In genomic region chr2:73269686-73270465, GRCh38 we compare ENCODE assay signal across 9 cellular contexts. TPM values are rescaled to one million over a fixed set of nuclear protein-coding genes. Genes with fewer than 3 reads are reported as not detected.
A peak's percentile ranks its signal among the peaks of the same experiment; 100 is the strongest.
DNase-seq lines count a peak whose midpoint lies in the region; ATAC-seq and TF ChIP-seq lines count a peak whose summit lies in the region.
"Had no signal": no experiment of that assay in that cellular context is flagged by ENCODE, and none has a peak within 500 bp of the region (broad histone marks: within the 10 kb centered on the region; RNA-seq: fewer than 3 reads in every experiment).

No MANE protein-coding gene starts in this region.

- H3K9me3 Mint-ChIP-seq in activated naive CD8-positive, alpha-beta T cell treated with anti-CD3 and anti-CD28 coated beads for 36 hours: no peaks in the 10 kb centered on the region

- no peak overlapping the region for H3K27ac Mint-ChIP-seq in activated naive CD8-positive, alpha-beta T cell treated with anti-CD3 and anti-CD28 coated beads for 36 hours

- peaks cover 0 to 2% of the 10 kb centered on the region in 2 donors for H3K27me3 ChIP-seq in mucosa of rectum (ENCODE audit: control insufficient read depth in 2 of 2, insufficient read depth in 2 of 2, low read length in 2 of 2)
- peaks cover 70% of the 10 kb centered on the region for H3K27me3 ChIP-seq in gastroesophageal sphincter

- no peaks in the 10 kb centered on the region for H3K36me3 ChIP-seq in mucosa of rectum (ENCODE audit: control insufficient read depth in 2 of 2, insufficient read depth in 2 of 2, low read length in 2 of 2)
- H3K36me3 ChIP-seq in gastroesophageal sphincter: no peaks in the 10 kb centered on the region

- peaks cover 30% of the 10 kb centered on the region for H3K36me3 Mint-ChIP-seq in activated naive CD8-positive, alpha-beta T cell treated with anti-CD3 and anti-CD28 coated beads for 36 hours

- no peak for TF ChIP-seq CTCF in gastroesophageal sphincter (IDR thresholded peaks at IDR 0.05)

- ATAC-seq in HG02623 (IDR thresholded peaks at IDR 0.05; ENCODE audit: unreplicated experiment) (peak; percentile 21), gastroesophageal sphincter (no peak), HG03196 (IDR thresholded peaks at IDR 0.05; ENCODE audit: unreplicated experiment) (no peak)

- peaks cover 17% of the 10 kb centered on the region for H3K4me1 Mint-ChIP-seq in activated naive CD8-positive, alpha-beta T cell treated with anti-CD3 and anti-CD28 coated beads for 36 hours

- in situ Hi-C loops in G401 (cut with HindIII; ENCODE audit: low sequenced_read_pairs): no loop called here

- TF ChIP-seq POLR2A in gastroesophageal sphincter (IDR thresholded peaks at IDR 0.05): no peak

- peak overlapping the region; percentile 60 for H3K4me3 Mint-ChIP-seq in activated naive CD8-positive, alpha-beta T cell treated with anti-CD3 and anti-CD28 coated beads for 36 hours

- H3K27me3 Mint-ChIP-seq in activated naive CD8-positive, alpha-beta T cell treated with anti-CD3 and anti-CD28 coated beads for 36 hours: no peaks in the 10 kb centered on the region

- H3K4me3 ChIP-seq in mucosa of rectum (ENCODE audit: low read length in 2 of 2) (peak overlapping the region; percentile 53 to 65), gastroesophageal sphincter (peak overlapping the region in 1 of 2 donors; percentile 33)

- no peaks in the 10 kb centered on the region for H3K9me3 ChIP-seq in mucosa of rectum (ENCODE audit: control insufficient read depth in 2 of 2, low read length in 2 of 2)
- peaks cover 0 to 10% (median 0%) of the 10 kb centered on the region in 3 donors for H3K9me3 ChIP-seq in gastroesophageal sphincter

- H3K4me1 ChIP-seq in mucosa of rectum (ENCODE audit: control insufficient read depth in 2 of 2, insufficient read depth in 2 of 2, low read length in 2 of 2) (peaks cover 5 to 8% of the 10 kb centered on the region in 2 donors), gastroesophageal sphincter (peaks cover 0 to 17% (median 4%) of the 10 kb centered on the region in 3 donors)

- peak; percentile 36 for DNase-seq in G401 (ENCODE audit: low spot score)
- no peak for DNase-seq in activated naive CD8-positive, alpha-beta T cell treated with anti-CD3 and anti-CD28 coated beads for 36 hours
- DNase-seq in NCI-H2196 (lab: John Stamatoyannopoulos, UW; ENCODE audit: unreplicated experiment): no peak
- DNase-seq in DMS153 treated with DMSO at 0.1 percent for 48 hours (lab: John Stamatoyannopoulos, UW; ENCODE audit: unreplicated experiment): no peak
- DNase-seq: foreskin melanocyte had no signal

- H3K9ac ChIP-seq in mucosa of rectum (ENCODE audit: low read depth in 1 of 2, low read length in 2 of 2): peak overlapping the region; percentile 41 to 68

- TF ChIP-seq EP300 in gastroesophageal sphincter (IDR thresholded peaks at IDR 0.05): no peak

- 46 to 58% methylated on average over 2 to 6 of the region's 22 CpGs for WGBS in gastroesophageal sphincter (ENCODE audit: low coverage in 1 of 2), 2 donors

- no peak overlapping the region for H3K27ac ChIP-seq in mucosa of rectum (ENCODE audit: low read depth in 2 of 2, low read length in 2 of 2)
- no peak overlapping the region for H3K27ac ChIP-seq in gastroesophageal sphincter

RNA-seq across cellular contexts. Expression of gene FBXO41, which starts 14.4 kb away (rescaled TPM):
- 3.6 and 11.1 TPM in 2 replicates for total RNA-seq in G401 (2014; rRNA removed; shearing (Covaris generic))
- 10 to 100 TPM; 45.7 to 45.8 TPM for total RNA-seq in activated naive CD8-positive, alpha-beta T cell treated with anti-CD3 and anti-CD28 coated beads for 36 hours
- 1 to 10 TPM; 2.2 to 5.4 (median 4.0) TPM for total RNA-seq in gastroesophageal sphincter

RNA-seq across cellular contexts. Expression of gene EGR4, which starts 23.5 kb away (rescaled TPM):
- not detected in 2 replicates for total RNA-seq in G401 (2014; rRNA removed; shearing (Covaris generic))
- under 1 TPM; 0.41 to 0.44 TPM for total RNA-seq in activated naive CD8-positive, alpha-beta T cell treated with anti-CD3 and anti-CD28 coated beads for 36 hours
- total RNA-seq in gastroesophageal sphincter: not detected

RNA-seq across cellular contexts. Expression of gene CCT7, which starts 35.8 kb away (rescaled TPM):
- 797 and 982 TPM in 2 replicates for total RNA-seq in G401 (2014; rRNA removed; shearing (Covaris generic))
- total RNA-seq in activated naive CD8-positive, alpha-beta T cell treated with anti-CD3 and anti-CD28 coated beads for 36 hours: 100 to 1,000 TPM; 719 to 732 TPM
- 100 to 1,000 TPM; 221 to 258 (median 240) TPM for total RNA-seq in gastroesophageal sphincter

RNA-seq across cellular contexts. Expression of gene PRADC1, which starts 36.8 kb away (rescaled TPM):
- 21.9 and 33.7 TPM in 2 replicates for total RNA-seq in G401 (2014; rRNA removed; shearing (Covaris generic))
- 10 to 100 TPM; 19.6 to 20.9 TPM for total RNA-seq in activated naive CD8-positive, alpha-beta T cell treated with anti-CD3 and anti-CD28 coated beads for 36 hours
- total RNA-seq in gastroesophageal sphincter: 10 to 100 TPM; 21.7 to 37.5 (median 30.2) TPM

RNA-seq across cellular contexts. Expression of gene SMYD5, which starts 55.8 kb away (rescaled TPM):
- total RNA-seq in G401 (2014; rRNA removed; shearing (Covaris generic)): 40.0 and 40.5 TPM in 2 replicates
- 10 to 100 TPM; 42.4 to 44.1 TPM for total RNA-seq in activated naive CD8-positive, alpha-beta T cell treated with anti-CD3 and anti-CD28 coated beads for 36 hours
- 10 to 100 TPM; 10.6 to 21.0 (median 15.5) TPM for total RNA-seq in gastroesophageal sphincter
